In the genomic region with DNA sequence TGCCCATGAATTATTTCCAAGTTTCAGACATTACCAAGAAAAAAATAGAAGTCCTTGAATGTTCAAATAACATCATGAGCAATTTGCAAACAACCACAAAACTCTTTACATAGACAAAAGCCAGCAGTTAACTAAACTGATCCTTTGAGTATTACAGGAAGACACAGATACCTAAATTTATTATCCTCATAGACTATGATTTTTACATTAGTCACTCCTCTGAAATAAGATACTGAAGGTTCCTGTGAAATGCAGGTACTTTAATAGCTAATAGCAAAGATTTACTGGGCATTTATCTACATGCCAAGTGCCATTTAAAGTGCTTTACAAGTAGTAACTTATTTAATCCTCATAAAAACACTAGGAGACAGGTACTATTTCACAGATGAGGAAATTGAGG, we compare ENCODE assay signal across 18 cellular contexts. TPM values are rescaled to one million over a fixed set of nuclear protein-coding genes. Genes with fewer than 3 reads are reported as not detected.
DNase-seq lines count a peak whose midpoint lies in the region; FAIRE-seq and TF ChIP-seq lines count a peak whose summit lies in the region.
"Had no signal": no experiment of that assay in that cellular context is flagged by ENCODE, and none has a peak within 500 bp of the region (broad histone marks: within the 10 kb centered on the region; RNA-seq: fewer than 3 reads in every experiment).

No MANE protein-coding gene starts in this region.

- no peaks in the 10 kb centered on the region for H3K79me2 ChIP-seq in astrocyte (ENCODE audit: insufficient read depth, low read length)
- peaks cover 21% of the 10 kb centered on the region for H3K79me2 ChIP-seq in hepatocyte

- H3K9me3 ChIP-seq in astrocyte (ENCODE audit: insufficient read depth, low read depth, low read length) (no peaks in the 10 kb centered on the region), hepatocyte (ENCODE audit: low read depth) (no peaks in the 10 kb centered on the region)
- H3K9me3 ChIP-seq: Caco-2, HAP-1 had no signal

- no peak overlapping the region for H3K4me2 ChIP-seq in astrocyte (ENCODE audit: low read length)
- H3K4me2 ChIP-seq in hepatocyte = no peak overlapping the region

- DNase-seq in Calu3 = no peak
- DNase-seq in astrocyte (ENCODE audit: low read depth) = no peak
- DNase-seq in hepatocyte (ENCODE audit: low spot score) = no peak
- no peak for DNase-seq in NCI-H2227 treated with DMSO at 0.1 percent for 48 hours (lab: John Stamatoyannopoulos, UW)
- DNase-seq in activated CD4-positive, alpha-beta T cell treated with anti-CD3 and anti-CD28 coated beads, Interleukin-2, amount 50 U/mL, for 4 hours = no peak
- DNase-seq in HK-2 (ENCODE audit: unreplicated experiment) = no peak
- DNase-seq: Caco-2; CD8-positive, alpha-beta memory T cell; GF-D8; HFFc6 had no signal

- intact Hi-C loops in Calu3 (cut with micrococcal nuclease; ENCODE audit: unreplicated experiment) = no loop called here

- H2AFZ ChIP-seq in astrocyte (ENCODE audit: low read depth, low read length) (no peak overlapping the region), hepatocyte (no peak overlapping the region)

- H3K36me3 Mint-ChIP-seq in Calu3 (ENCODE audit: insufficient read depth, unreplicated experiment) = no peaks in the 10 kb centered on the region
- H3K36me3 Mint-ChIP-seq in astrocyte (ENCODE audit: low read depth, unreplicated experiment) = no peaks in the 10 kb centered on the region

- H4K20me1 ChIP-seq in astrocyte (ENCODE audit: insufficient read depth, low read length) (no peaks in the 10 kb centered on the region), hepatocyte (ENCODE audit: insufficient read depth, poor library complexity, severe bottlenecking) (no peaks in the 10 kb centered on the region)

- H3K9ac ChIP-seq in astrocyte (ENCODE audit: low read length) = no peak overlapping the region

- BruUV-seq in Calu3 (replicated peaks; lab: Mats Ljungman, UMichigan) = no TSS peak

- peak overlapping the region; percentile 33; the same call in 1 of the 2 replicates for H3K27ac ChIP-seq in 22Rv1
- H3K27ac ChIP-seq in astrocyte (ENCODE audit: low read depth, low read length) = no peak overlapping the region
- H3K27ac ChIP-seq in hepatocyte = peak overlapping the region; percentile 8
- H3K27ac ChIP-seq: HL-60 had no signal

- no peaks in the 10 kb centered on the region for H3K9me2 ChIP-seq in hepatocyte (replicated peaks; ENCODE audit: insufficient read depth)

- peak; percentile 93 for FAIRE-seq in astrocyte (lab: Jason Lieb, UNC)
- FAIRE-seq: A204.1, H1 had no signal

- CTCF ChIA-PET in Calu3 (lab: Charles Lee) = no interaction called here

- H3K4me3 Mint-ChIP-seq in Calu3 (ENCODE audit: low read depth, unreplicated experiment) (no peak overlapping the region), astrocyte (ENCODE audit: unreplicated experiment) (no peak overlapping the region)
- H3K4me3 Mint-ChIP-seq: CD14-positive monocyte; CD8-positive, alpha-beta memory T cell; HFFc6 had no signal

- H3K27ac Mint-ChIP-seq in Calu3 (ENCODE audit: unreplicated experiment) (peak overlapping the region; percentile 6), astrocyte (ENCODE audit: unreplicated experiment) (no peak overlapping the region)
- H3K27ac Mint-ChIP-seq: CD14-positive monocyte, HFFc6 had no signal

- no peak overlapping the region for H3K4me3 ChIP-seq in astrocyte (ENCODE audit: insufficient read depth, low read depth, low read length)
- no peak overlapping the region for H3K4me3 ChIP-seq in hepatocyte
- H3K4me3 ChIP-seq: HAP-1 had no signal

- H3K4me1 ChIP-seq in astrocyte (ENCODE audit: insufficient read depth, low read length) (no peaks in the 10 kb centered on the region), hepatocyte (ENCODE audit: insufficient read depth) (no peaks in the 10 kb centered on the region)

- H3K4me1 Mint-ChIP-seq in Calu3 (ENCODE audit: low read depth, unreplicated experiment) = peaks cover 39% of the 10 kb centered on the region
- H3K4me1 Mint-ChIP-seq in astrocyte (ENCODE audit: low read depth, unreplicated experiment) = peaks cover 12% of the 10 kb centered on the region
- H3K4me1 Mint-ChIP-seq: CD14-positive monocyte had no signal

- no peaks in the 10 kb centered on the region for H3K36me3 ChIP-seq in astrocyte (ENCODE audit: insufficient read depth, low read length)
- no peaks in the 10 kb centered on the region for H3K36me3 ChIP-seq in hepatocyte (replicated peaks; ENCODE audit: insufficient read depth, low read depth)
- H3K36me3 ChIP-seq: HAP-1 had no signal

- H3K27me3 ChIP-seq in astrocyte (ENCODE audit: insufficient read depth, low read length) = no peaks in the 10 kb centered on the region
- H3K27me3 ChIP-seq in hepatocyte = no peaks in the 10 kb centered on the region

- H3K9me3 Mint-ChIP-seq in Calu3 (ENCODE audit: low read depth, unreplicated experiment) (no peaks in the 10 kb centered on the region), astrocyte (ENCODE audit: unreplicated experiment) (no peaks in the 10 kb centered on the region)
- H3K9me3 Mint-ChIP-seq: CD14-positive monocyte; CD8-positive, alpha-beta memory T cell; HFFc6 had no signal

- no peaks in the 10 kb centered on the region for H3K27me3 Mint-ChIP-seq in Calu3 (ENCODE audit: unreplicated experiment)
- H3K27me3 Mint-ChIP-seq in astrocyte (ENCODE audit: low read depth, unreplicated experiment) = no peaks in the 10 kb centered on the region

- TF ChIP-seq CTCF in 22Rv1 (IDR thresholded peaks at IDR 0.05) (no peak), Calu3 (IDR thresholded peaks at IDR 0.05; ENCODE audit: unreplicated experiment) (no peak), astrocyte (IDR thresholded peaks at IDR 0.05; ENCODE audit: insufficient read depth, low read depth, low read length) (no peak), hepatocyte (IDR thresholded peaks at IDR 0.05; ENCODE audit: poor library complexity) (no peak)

RNA-seq across cellular contexts. Expression of gene GPR82, which starts 37.7 kb away (rescaled TPM):
- not detected in 2 replicates for total RNA-seq in Calu3 (2022)
- total RNA-seq in astrocyte = not detected in 2 replicates
- total RNA-seq in hepatocyte = 0.12 and 0.20 TPM in 2 replicates
- polyA plus RNA-seq in hepatocyte = 0.34 and 0.69 TPM in 2 replicates
- total RNA-seq: Caco-2, H1, HFFc6 had no signal
- polyA plus RNA-seq: AG04450, BJ, H1 had no signal
